In genomic region chr17:82438401-82439193, GRCh38 we compare ENCODE assay signal across 18 cellular contexts.
"Had no signal": no experiment of that assay in that cellular context is flagged by ENCODE, and none has a peak within 500 bp of the region (broad histone marks: within the 10 kb centered on the region; RNA-seq: fewer than 3 reads in every experiment).

No MANE protein-coding gene starts in this region.

- H3K27me3 ChIP-seq: dorsolateral prefrontal cortex, foreskin keratinocyte, suprapubic skin, transverse colon, uterus had no signal

- H3K4me1 ChIP-seq: foreskin keratinocyte, uterus had no signal

- H3K36me3 Mint-ChIP-seq: natural killer cell had no signal

- H3K9me3 Mint-ChIP-seq: activated naive CD4-positive, alpha-beta T cell treated with anti-CD3 and anti-CD28 coated beads, Interleukin-2, amount 50 U/mL, for 24 hours; activated T-cell treated with anti-CD3 and anti-CD28 coated beads, Interleukin-2, amount 50 U/mL, for 4 hours; natural killer cell; stimulated activated naive CD8-positive, alpha-beta T cell treated with anti-CD3 and anti-CD28 coated beads, Interleukin-15, amount 100 ng/mL, for 72 hours; WTC11 had no signal

- ATAC-seq: activated CD8-positive, alpha-beta T cell treated with anti-CD3 and anti-CD28 coated beads, Interleukin-2, amount 10 ng/mL, durations not matched to agents 7 days and 5 days; activated T-cell treated with anti-CD3 and anti-CD28 coated beads, Interleukin-2, amount 50 U/mL, for 4 hours; foreskin keratinocyte; lower lobe of right lung; natural killer cell; WTC11 had no signal

- H3K27ac Mint-ChIP-seq: activated naive CD4-positive, alpha-beta T cell treated with anti-CD3 and anti-CD28 coated beads, Interleukin-2, amount 50 U/mL, for 24 hours; natural killer cell had no signal

- H3K36me3 ChIP-seq: transverse colon, uterus had no signal

- H3K9me3 ChIP-seq: lower lobe of right lung, suprapubic skin, transverse colon, uterus had no signal

- H3K4me3 ChIP-seq: dorsolateral prefrontal cortex, lower lobe of right lung, suprapubic skin, transverse colon, uterus had no signal

- H3K27me3 Mint-ChIP-seq: activated naive CD4-positive, alpha-beta T cell treated with anti-CD3 and anti-CD28 coated beads, Interleukin-2, amount 50 U/mL, for 24 hours; stimulated activated naive CD8-positive, alpha-beta T cell treated with anti-CD3 and anti-CD28 coated beads, Interleukin-15, amount 100 ng/mL, for 72 hours had no signal

- DNase-seq: activated CD4-positive, alpha-beta T cell treated with anti-CD3 and anti-CD28 coated beads for 48 hours; activated CD8-positive, alpha-beta T cell treated with anti-CD3 and anti-CD28 coated beads, Interleukin-2, amount 10 ng/mL, durations not matched to agents 7 days and 5 days; activated effector memory CD4-positive, alpha-beta T cell treated with Interleukin-2 at 50 U/mL for 16 hours; activated T-cell treated with anti-CD3 and anti-CD28 coated beads, Interleukin-2, amount 50 U/mL, for 4 hours; dorsolateral prefrontal cortex; foreskin keratinocyte; hypothalamus; islet precursor cell; lower lobe of right lung; natural killer cell; stimulated activated CD4-positive, alpha-beta T cell treated with anti-CD3 and anti-CD28 coated beads, Interleukin-1b, Interleukin-23, amount 100 ng/mL, for 48 hours; stimulated activated naive CD8-positive, alpha-beta T cell treated with anti-CD3 and anti-CD28 coated beads, Interleukin-15, amount 100 ng/mL, for 72 hours; SW 1271; transverse colon; uterus had no signal

- H3K27ac ChIP-seq: dorsolateral prefrontal cortex, foreskin keratinocyte, lower lobe of right lung, suprapubic skin, transverse colon, uterus had no signal

- H3K4me3 Mint-ChIP-seq: activated CD8-positive, alpha-beta T cell treated with anti-CD3 and anti-CD28 coated beads, Interleukin-2, amount 10 ng/mL, durations not matched to agents 7 days and 5 days; activated naive CD4-positive, alpha-beta T cell treated with anti-CD3 and anti-CD28 coated beads, Interleukin-2, amount 50 U/mL, for 24 hours; activated T-cell treated with anti-CD3 and anti-CD28 coated beads, Interleukin-2, amount 50 U/mL, for 4 hours; natural killer cell; stimulated activated naive CD8-positive, alpha-beta T cell treated with anti-CD3 and anti-CD28 coated beads, Interleukin-15, amount 100 ng/mL, for 72 hours; WTC11 had no signal
